Comparison of ENCODE assay signal across 8 cellular contexts in genomic region chr4:1011022-1011694, GRCh38.
DNase-seq lines count a peak whose midpoint lies in the region; ATAC-seq and TF ChIP-seq lines count a peak whose summit lies in the region.

A gene with protein sequence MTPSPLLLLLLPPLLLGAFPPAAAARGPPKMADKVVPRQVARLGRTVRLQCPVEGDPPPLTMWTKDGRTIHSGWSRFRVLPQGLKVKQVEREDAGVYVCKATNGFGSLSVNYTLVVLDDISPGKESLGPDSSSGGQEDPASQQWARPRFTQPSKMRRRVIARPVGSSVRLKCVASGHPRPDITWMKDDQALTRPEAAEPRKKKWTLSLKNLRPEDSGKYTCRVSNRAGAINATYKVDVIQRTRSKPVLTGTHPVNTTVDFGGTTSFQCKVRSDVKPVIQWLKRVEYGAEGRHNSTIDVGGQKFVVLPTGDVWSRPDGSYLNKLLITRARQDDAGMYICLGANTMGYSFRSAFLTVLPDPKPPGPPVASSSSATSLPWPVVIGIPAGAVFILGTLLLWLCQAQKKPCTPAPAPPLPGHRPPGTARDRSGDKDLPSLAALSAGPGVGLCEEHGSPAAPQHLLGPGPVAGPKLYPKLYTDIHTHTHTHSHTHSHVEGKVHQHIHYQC (plus strand): TSS chr4:1011626. CDS start chr4:1012486, 860 bp downstream.

- H3K9ac ChIP-seq in OCI-LY1 (ENCODE audit: low read length) (no peak within 1 kb of the TSS; the same call in 1 of the 2 replicates), muscle layer of colon (ENCODE audit: low read length) (no peak within 1 kb of the TSS)

- H3K9me3 ChIP-seq in OCI-LY1 (ENCODE audit: low read length): no peaks in the 10 kb centered on the region
- no peaks in the 10 kb centered on the region for H3K9me3 ChIP-seq in muscle layer of colon (ENCODE audit: low read length)

- DNase-seq in GF-D8 (lab: John Stamatoyannopoulos, UW) (peak; percentile 58), erythroblast (lab: John Stamatoyannopoulos, UW) (peak; percentile 89 to 90)
- peak; percentile 91 for DNase-seq in activated T-cell treated with anti-CD3 and anti-CD28 coated beads, Interleukin-2, amount 50 U/mL, for 1 hour
- peak; percentile 88 for DNase-seq in stimulated activated CD8-positive, alpha-beta memory T cell treated with anti-CD3 and anti-CD28 coated beads, Interleukin-4, amount 100 ng/mL, for 24 hours (ENCODE audit: low read depth)

- H3K79me2 ChIP-seq in OCI-LY1 (ENCODE audit: insufficient read depth, low read length): no peaks in the 10 kb centered on the region

- H3K36me3 ChIP-seq in OCI-LY1 (ENCODE audit: insufficient read depth, low read length) (no peaks in the 10 kb centered on the region), muscle layer of colon (ENCODE audit: insufficient read depth, low read length) (no peaks in the 10 kb centered on the region)

- peak within 1 kb of the TSS; percentile 58 for H3K4me3 ChIP-seq in OCI-LY1 (ENCODE audit: low read depth, low read length, poor library complexity, severe bottlenecking)
- peak within 1 kb of the TSS; percentile 53 to 71 for H3K4me3 ChIP-seq in muscle layer of colon (ENCODE audit: low read depth in 1 of 2, low read length in 2 of 2)

- H4K20me1 ChIP-seq in OCI-LY1 (ENCODE audit: insufficient read depth, low read length): no peaks in the 10 kb centered on the region

- peak within 1 kb of the TSS; percentile 76 for H3K4me2 ChIP-seq in OCI-LY1 (ENCODE audit: low read length)

- no peak within 1 kb of the TSS for H2AFZ ChIP-seq in OCI-LY1 (ENCODE audit: low read length)

- H3K27ac ChIP-seq in OCI-LY1 (ENCODE audit: low read depth, low read length, poor library complexity, severe bottlenecking): no peak within 1 kb of the TSS
- H3K27ac ChIP-seq in muscle layer of colon (ENCODE audit: low read depth, low read length): peak within 1 kb of the TSS; percentile 34

- TF ChIP-seq CTCF in OCI-LY1 (IDR thresholded peaks at IDR 0.05; ENCODE audit: low read length): no peak

- H3K4me1 ChIP-seq in OCI-LY1 (ENCODE audit: insufficient read depth, low read length, severe bottlenecking): peaks cover 12% of the 10 kb centered on the region
- peaks cover 18% of the 10 kb centered on the region for H3K4me1 ChIP-seq in muscle layer of colon (ENCODE audit: insufficient read depth, low read length)

- no peak for TF ChIP-seq POLR2A in erythroblast (IDR thresholded peaks at IDR 0.05; ENCODE audit: low read length)

- ATAC-seq in HG02763 (IDR thresholded peaks at IDR 0.05; ENCODE audit: unreplicated experiment) (peak; percentile 35), GM18517 (IDR thresholded peaks at IDR 0.05; ENCODE audit: unreplicated experiment) (no peak)

- H3F3A ChIP-seq in OCI-LY1 (ENCODE audit: insufficient read depth, low read length): no peaks in the 10 kb centered on the region

- no peaks in the 10 kb centered on the region for H3K27me3 ChIP-seq in OCI-LY1 (ENCODE audit: insufficient read depth, low read length)
- peaks cover 11 to 24% of the 10 kb centered on the region in 2 donors for H3K27me3 ChIP-seq in muscle layer of colon (ENCODE audit: control insufficient read depth in 1 of 2, insufficient read depth in 2 of 2, low read length in 2 of 2)

- H3K9me2 ChIP-seq in OCI-LY1 (ENCODE audit: low read depth, low read length): no peaks in the 10 kb centered on the region
